Comparison of ENCODE assay signal across 10 cellular contexts in the genomic region with DNA sequence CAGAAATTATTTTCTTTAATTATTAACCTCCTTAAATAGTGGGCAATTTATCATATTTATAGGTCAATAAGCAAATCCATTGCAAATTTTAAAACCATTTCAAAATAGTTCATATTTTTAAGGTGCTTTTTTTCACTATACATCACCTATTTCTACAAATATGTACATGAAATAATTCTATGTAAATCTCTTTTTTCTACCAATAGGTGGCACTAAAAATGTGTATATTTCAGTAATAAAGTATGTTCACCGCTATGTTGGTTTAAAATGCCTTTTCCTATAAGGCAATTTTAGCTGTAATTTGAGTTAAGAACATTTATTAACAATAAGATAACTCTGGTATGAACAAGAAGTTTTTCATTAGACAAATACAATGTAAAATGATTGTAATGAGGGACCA.
DNase-seq lines count a peak whose midpoint lies in the region; ATAC-seq, FAIRE-seq and TF ChIP-seq lines count a peak whose summit lies in the region.
"Had no signal": no experiment of that assay in that cellular context is flagged by ENCODE, and none has a peak within 500 bp of the region (broad histone marks: within the 10 kb centered on the region; RNA-seq: fewer than 3 reads in every experiment).

No MANE protein-coding gene starts in this region.

- DNase-seq in RCC 7860 (ENCODE audit: low spot score) (no peak), foreskin keratinocyte (no peak), NCI-H524 treated with DMSO at 0.1 percent for 48 hours (lab: John Stamatoyannopoulos, UW) (no peak)
- no peak for DNase-seq in stimulated activated effector memory CD8-positive, alpha-beta T cell treated with anti-CD3 and anti-CD28 coated beads, Interleukin-12 subunit alpha, Interleukin-12 subunit beta, amount 100 ng/mL, for 72 hours (ENCODE audit: low spot score in 2 of 2)
- DNase-seq: NCI-H1436 treated with DMSO at 0.1 percent for 48 hours, transverse colon had no signal

- peaks cover 10% of the 10 kb centered on the region for H3K9me3 Mint-ChIP-seq in stimulated activated effector memory CD8-positive, alpha-beta T cell treated with anti-CD3 and anti-CD28 coated beads, Interleukin-12 subunit alpha, Interleukin-12 subunit beta, amount 100 ng/mL, for 72 hours

- TF ChIP-seq CTCF in C4-2B (conservative IDR thresholded peaks at IDR 0.05) (peak; percentile 51), foreskin keratinocyte (conservative IDR thresholded peaks at IDR 0.05) (peak; percentile 55)

- ATAC-seq in GM18861 (IDR thresholded peaks at IDR 0.05; ENCODE audit: unreplicated experiment), result peak; percentile 50
- ATAC-seq in foreskin keratinocyte, result no peak
- ATAC-seq in stimulated activated effector memory CD8-positive, alpha-beta T cell treated with anti-CD3 and anti-CD28 coated beads, Interleukin-12 subunit alpha, Interleukin-12 subunit beta, amount 100 ng/mL, for 72 hours, result no peak
- no peak for ATAC-seq in GM18858 (IDR thresholded peaks at IDR 0.05; ENCODE audit: unreplicated experiment)
- no peak for ATAC-seq in HG02610 (IDR thresholded peaks at IDR 0.05; ENCODE audit: unreplicated experiment)

- no peaks in the 10 kb centered on the region for H3K36me3 Mint-ChIP-seq in stimulated activated effector memory CD8-positive, alpha-beta T cell treated with anti-CD3 and anti-CD28 coated beads, Interleukin-12 subunit alpha, Interleukin-12 subunit beta, amount 100 ng/mL, for 72 hours

- FAIRE-seq in RCC 7860 (lab: Jason Lieb, UNC), result peak; percentile 77

- H3K27me3 ChIP-seq in foreskin keratinocyte, result no peaks in the 10 kb centered on the region
- H3K27me3 ChIP-seq: transverse colon had no signal

- H3K27ac Mint-ChIP-seq in stimulated activated effector memory CD8-positive, alpha-beta T cell treated with anti-CD3 and anti-CD28 coated beads, Interleukin-12 subunit alpha, Interleukin-12 subunit beta, amount 100 ng/mL, for 72 hours, result no peak overlapping the region

- H3K27ac ChIP-seq in C4-2B, result no peak overlapping the region
- no peak overlapping the region for H3K27ac ChIP-seq in foreskin keratinocyte
- H3K27ac ChIP-seq: transverse colon had no signal

- H3K4me1 Mint-ChIP-seq in stimulated activated effector memory CD8-positive, alpha-beta T cell treated with anti-CD3 and anti-CD28 coated beads, Interleukin-12 subunit alpha, Interleukin-12 subunit beta, amount 100 ng/mL, for 72 hours, result no peaks in the 10 kb centered on the region

- no peaks in the 10 kb centered on the region for H3K4me1 ChIP-seq in foreskin keratinocyte
- H3K4me1 ChIP-seq: transverse colon had no signal

- H3K4me3 Mint-ChIP-seq in stimulated activated effector memory CD8-positive, alpha-beta T cell treated with anti-CD3 and anti-CD28 coated beads, Interleukin-12 subunit alpha, Interleukin-12 subunit beta, amount 100 ng/mL, for 72 hours, result no peak overlapping the region
